Comparison of ENCODE assay signal across 23 cellular contexts in genomic region chr15:30671309-30671708, GRCh38.
"Had no signal": no experiment of that assay in that cellular context is flagged by ENCODE, and none has a peak within 500 bp of the region (broad histone marks: within the 10 kb centered on the region; RNA-seq: fewer than 3 reads in every experiment).

No MANE protein-coding gene starts in this region.

- H3K4me1 Mint-ChIP-seq: naive B cell; naive thymus-derived CD8-positive, alpha-beta T cell had no signal

- H3K9me3 ChIP-seq: esophagus squamous epithelium, gastrocnemius medialis, heart right ventricle, left lung, lower lobe of right lung, mucosa of descending colon had no signal

- H3K9me3 Mint-ChIP-seq: dendritic cell treated with granulocyte-macrophage colony-stimulating factor and Interleukin-4, amounts not matched to agents 40 ng/mL and 50 ng/mL, for 4 days; effector memory CD8-positive, alpha-beta T cell; endodermal cell; naive B cell; naive thymus-derived CD8-positive, alpha-beta T cell had no signal

- H3K4me3 Mint-ChIP-seq: dendritic cell treated with granulocyte-macrophage colony-stimulating factor and Interleukin-4, amounts not matched to agents 40 ng/mL and 50 ng/mL, for 4 days; effector memory CD8-positive, alpha-beta T cell; endodermal cell; mesothelial cell of epicardium; naive B cell; naive thymus-derived CD8-positive, alpha-beta T cell had no signal

- ATAC-seq: effector memory CD8-positive, alpha-beta T cell; esophagus mucosa; gastrocnemius medialis; heart right ventricle; left cardiac atrium; left lung; left ventricle myocardium superior; lower lobe of right lung; mucosa of descending colon; naive thymus-derived CD8-positive, alpha-beta T cell had no signal

- DNase-seq: cortex of kidney; effector CD8-positive, alpha-beta T cell; effector memory CD8-positive, alpha-beta T cell; endodermal cell; erythroblast; esophagus squamous epithelium; foreskin melanocyte; gastrocnemius medialis; glutamatergic neuron; head of caudate nucleus; heart right ventricle; hippocampal formation; left cardiac atrium; left lung; left ventricle myocardium superior; lower lobe of right lung; mesenchymal stem cell; mucosa of descending colon; naive B cell; naive thymus-derived CD8-positive, alpha-beta T cell had no signal

- H3K27me3 Mint-ChIP-seq: dendritic cell treated with granulocyte-macrophage colony-stimulating factor and Interleukin-4, amounts not matched to agents 40 ng/mL and 50 ng/mL, for 4 days; effector memory CD8-positive, alpha-beta T cell; naive B cell had no signal

- H3K27ac Mint-ChIP-seq: dendritic cell treated with granulocyte-macrophage colony-stimulating factor and Interleukin-4, amounts not matched to agents 40 ng/mL and 50 ng/mL, for 4 days; effector memory CD8-positive, alpha-beta T cell; endodermal cell; mesothelial cell of epicardium; naive B cell; naive thymus-derived CD8-positive, alpha-beta T cell had no signal
